ENCODE assay signal across 1 cellular context in the genomic region with DNA sequence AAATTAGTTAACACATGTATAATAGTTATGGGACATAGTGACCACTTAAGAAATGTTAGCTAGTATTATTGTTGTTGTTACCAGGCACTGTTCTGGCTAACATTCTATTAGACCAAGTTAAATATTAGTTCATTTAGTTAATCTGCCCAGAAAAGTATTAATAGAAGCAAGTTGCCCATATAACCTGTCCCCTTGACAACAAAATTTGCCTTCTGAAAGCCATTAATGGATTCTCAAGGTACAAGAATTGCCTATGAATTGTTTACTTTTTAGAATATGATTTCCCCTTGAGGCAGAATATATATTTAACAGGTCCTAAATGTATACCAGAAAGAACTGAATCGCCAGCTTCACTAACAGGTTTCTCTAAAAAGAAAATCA.
A peak's percentile ranks its signal among the peaks of the same experiment; 100 is the strongest.
TF ChIP-seq lines count a peak whose summit lies in the region.

No MANE protein-coding gene starts in this region.

TF ChIP-seq in GM12878, 131 proteins besides CTCF, POLR2A, EP300 and RAD21 (continued from another document):
- TF ChIP-seq TCF7 (IDR thresholded peaks at IDR 0.05; ENCODE audit: borderline replicate concordance) (0 out of 2 replicates have a peak, but pooled peaks have one; percentile 20), ZNF622 (IDR thresholded peaks at IDR 0.05) (no peak), GABPA (IDR thresholded peaks at IDR 0.05; ENCODE audit: low read depth) (0 out of 2 replicates have a peak, but pooled peaks have one; percentile 35), TCF3 (IDR thresholded peaks at IDR 0.05; ENCODE audit: borderline replicate concordance, insufficient read depth, low read depth, low read length) (no peak), RBBP5 (conservative IDR thresholded peaks at IDR 0.05) (0 out of 2 replicates have a peak, but pooled peaks have one; percentile 13)
- TF ChIP-seq, protein P1, sequence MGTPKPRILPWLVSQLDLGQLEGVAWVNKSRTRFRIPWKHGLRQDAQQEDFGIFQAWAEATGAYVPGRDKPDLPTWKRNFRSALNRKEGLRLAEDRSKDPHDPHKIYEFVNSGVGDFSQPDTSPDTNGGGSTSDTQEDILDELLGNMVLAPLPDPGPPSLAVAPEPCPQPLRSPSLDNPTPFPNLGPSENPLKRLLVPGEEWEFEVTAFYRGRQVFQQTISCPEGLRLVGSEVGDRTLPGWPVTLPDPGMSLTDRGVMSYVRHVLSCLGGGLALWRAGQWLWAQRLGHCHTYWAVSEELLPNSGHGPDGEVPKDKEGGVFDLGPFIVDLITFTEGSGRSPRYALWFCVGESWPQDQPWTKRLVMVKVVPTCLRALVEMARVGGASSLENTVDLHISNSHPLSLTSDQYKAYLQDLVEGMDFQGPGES (IDR thresholded peaks at IDR 0.05), result no peak
